In the genomic region with DNA sequence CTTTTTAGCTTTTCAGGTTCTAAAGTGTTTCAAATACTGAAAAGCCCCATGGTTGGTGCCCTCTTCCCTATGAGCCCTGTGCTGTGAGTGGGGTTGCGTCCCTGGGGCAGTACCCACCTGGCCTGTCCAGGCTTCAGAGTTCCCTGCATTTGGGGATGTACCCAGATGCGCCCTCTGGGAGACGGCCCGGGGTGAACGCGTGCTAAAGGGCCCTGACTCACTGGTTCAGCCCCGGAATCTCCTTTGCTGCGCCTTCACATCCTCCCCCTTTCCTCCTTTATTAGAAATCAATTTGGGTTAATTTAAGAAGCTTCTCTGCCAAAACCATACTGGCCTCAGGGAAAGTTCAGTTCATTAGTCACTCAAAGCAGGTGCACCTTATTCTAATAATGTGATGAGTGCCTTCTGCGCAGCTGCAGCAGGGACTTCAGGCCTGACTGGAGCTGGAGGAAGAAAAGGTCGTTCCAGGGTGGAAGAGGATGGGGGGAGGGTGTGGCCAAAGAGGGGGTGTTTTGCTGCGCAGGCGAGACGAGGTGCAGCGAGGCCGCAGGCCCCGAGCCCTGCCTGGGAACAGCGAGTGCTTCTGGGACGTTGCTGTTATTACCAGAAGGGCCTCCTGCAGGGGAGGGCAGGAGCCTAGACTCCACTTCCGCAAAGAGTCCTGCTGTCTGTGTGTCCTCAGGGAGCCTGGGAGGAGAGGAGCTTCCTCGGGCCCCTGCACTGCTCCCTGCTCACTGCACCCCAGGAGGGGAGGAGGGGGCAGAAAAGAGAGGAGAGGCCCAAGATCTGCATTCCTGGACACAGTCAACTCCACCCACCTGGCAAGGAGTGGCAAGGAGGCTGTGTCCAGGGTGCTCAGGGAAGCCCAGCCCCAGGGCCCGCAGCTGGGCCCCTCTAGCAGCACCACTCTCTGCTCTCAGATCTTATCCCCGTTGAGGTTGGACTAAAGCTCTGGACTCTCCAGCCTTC, we compare ENCODE assay signal across 3 cellular contexts.
TF ChIP-seq lines count a peak whose summit lies in the region.

No MANE protein-coding gene starts in this region.

TF ChIP-seq in SK-N-SH, 30 proteins besides CTCF, POLR2A, EP300 and RAD21:
- TF ChIP-seq SIN3A (IDR thresholded peaks at IDR 0.05; ENCODE audit: borderline replicate concordance, low read depth, low read length) (no peak), RFX5 (IDR thresholded peaks at IDR 0.05; ENCODE audit: low read length) (no peak), NFIC (IDR thresholded peaks at IDR 0.05; ENCODE audit: borderline replicate concordance) (no peak), FOXJ3 (CRISPR knock-in tag; IDR thresholded peaks at IDR 0.05) (no peak), GATA2 (CRISPR knock-in tag; IDR thresholded peaks at IDR 0.05) (0 out of 2 replicates have a peak, but pooled peaks have one; percentile 9), RCOR1 (IDR thresholded peaks at IDR 0.05; ENCODE audit: low read length) (peak; percentile 35; the same call in 1 of the 2 replicates)
- TF ChIP-seq, protein P1, sequence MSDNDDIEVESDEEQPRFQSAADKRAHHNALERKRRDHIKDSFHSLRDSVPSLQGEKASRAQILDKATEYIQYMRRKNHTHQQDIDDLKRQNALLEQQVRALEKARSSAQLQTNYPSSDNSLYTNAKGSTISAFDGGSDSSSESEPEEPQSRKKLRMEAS (IDR thresholded peaks at IDR 0.05; ENCODE audit: low read depth), result no peak

TF ChIP-seq in SK-N-SH treated with all-trans-retinoic acid at 6 μM for 48 hours, 23 proteins besides CTCF, POLR2A, EP300 and RAD21 (continues in another document):
- TF ChIP-seq, protein P2, sequence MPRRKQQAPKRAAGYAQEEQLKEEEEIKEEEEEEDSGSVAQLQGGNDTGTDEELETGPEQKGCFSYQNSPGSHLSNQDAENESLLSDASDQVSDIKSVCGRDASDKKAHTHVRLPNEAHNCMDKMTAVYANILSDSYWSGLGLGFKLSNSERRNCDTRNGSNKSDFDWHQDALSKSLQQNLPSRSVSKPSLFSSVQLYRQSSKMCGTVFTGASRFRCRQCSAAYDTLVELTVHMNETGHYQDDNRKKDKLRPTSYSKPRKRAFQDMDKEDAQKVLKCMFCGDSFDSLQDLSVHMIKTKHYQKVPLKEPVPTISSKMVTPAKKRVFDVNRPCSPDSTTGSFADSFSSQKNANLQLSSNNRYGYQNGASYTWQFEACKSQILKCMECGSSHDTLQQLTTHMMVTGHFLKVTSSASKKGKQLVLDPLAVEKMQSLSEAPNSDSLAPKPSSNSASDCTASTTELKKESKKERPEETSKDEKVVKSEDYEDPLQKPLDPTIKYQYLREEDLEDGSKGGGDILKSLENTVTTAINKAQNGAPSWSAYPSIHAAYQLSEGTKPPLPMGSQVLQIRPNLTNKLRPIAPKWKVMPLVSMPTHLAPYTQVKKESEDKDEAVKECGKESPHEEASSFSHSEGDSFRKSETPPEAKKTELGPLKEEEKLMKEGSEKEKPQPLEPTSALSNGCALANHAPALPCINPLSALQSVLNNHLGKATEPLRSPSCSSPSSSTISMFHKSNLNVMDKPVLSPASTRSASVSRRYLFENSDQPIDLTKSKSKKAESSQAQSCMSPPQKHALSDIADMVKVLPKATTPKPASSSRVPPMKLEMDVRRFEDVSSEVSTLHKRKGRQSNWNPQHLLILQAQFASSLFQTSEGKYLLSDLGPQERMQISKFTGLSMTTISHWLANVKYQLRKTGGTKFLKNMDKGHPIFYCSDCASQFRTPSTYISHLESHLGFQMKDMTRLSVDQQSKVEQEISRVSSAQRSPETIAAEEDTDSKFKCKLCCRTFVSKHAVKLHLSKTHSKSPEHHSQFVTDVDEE (CRISPR knock-in tag; IDR thresholded peaks at IDR 0.05), result no peak
- no peak for TF ChIP-seq PPARA (CRISPR knock-in tag; IDR thresholded peaks at IDR 0.05; ENCODE audit: borderline replicate concordance)
- TF ChIP-seq, protein P3, sequence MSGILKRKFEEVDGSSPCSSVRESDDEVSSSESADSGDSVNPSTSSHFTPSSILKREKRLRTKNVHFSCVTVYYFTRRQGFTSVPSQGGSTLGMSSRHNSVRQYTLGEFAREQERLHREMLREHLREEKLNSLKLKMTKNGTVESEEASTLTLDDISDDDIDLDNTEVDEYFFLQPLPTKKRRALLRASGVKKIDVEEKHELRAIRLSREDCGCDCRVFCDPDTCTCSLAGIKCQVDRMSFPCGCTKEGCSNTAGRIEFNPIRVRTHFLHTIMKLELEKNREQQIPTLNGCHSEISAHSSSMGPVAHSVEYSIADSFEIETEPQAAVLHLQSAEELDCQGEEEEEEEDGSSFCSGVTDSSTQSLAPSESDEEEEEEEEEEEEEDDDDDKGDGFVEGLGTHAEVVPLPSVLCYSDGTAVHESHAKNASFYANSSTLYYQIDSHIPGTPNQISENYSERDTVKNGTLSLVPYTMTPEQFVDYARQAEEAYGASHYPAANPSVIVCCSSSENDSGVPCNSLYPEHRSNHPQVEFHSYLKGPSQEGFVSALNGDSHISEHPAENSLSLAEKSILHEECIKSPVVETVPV (CRISPR knock-in tag; IDR thresholded peaks at IDR 0.05), result no peak
- TF ChIP-seq, protein P4, sequence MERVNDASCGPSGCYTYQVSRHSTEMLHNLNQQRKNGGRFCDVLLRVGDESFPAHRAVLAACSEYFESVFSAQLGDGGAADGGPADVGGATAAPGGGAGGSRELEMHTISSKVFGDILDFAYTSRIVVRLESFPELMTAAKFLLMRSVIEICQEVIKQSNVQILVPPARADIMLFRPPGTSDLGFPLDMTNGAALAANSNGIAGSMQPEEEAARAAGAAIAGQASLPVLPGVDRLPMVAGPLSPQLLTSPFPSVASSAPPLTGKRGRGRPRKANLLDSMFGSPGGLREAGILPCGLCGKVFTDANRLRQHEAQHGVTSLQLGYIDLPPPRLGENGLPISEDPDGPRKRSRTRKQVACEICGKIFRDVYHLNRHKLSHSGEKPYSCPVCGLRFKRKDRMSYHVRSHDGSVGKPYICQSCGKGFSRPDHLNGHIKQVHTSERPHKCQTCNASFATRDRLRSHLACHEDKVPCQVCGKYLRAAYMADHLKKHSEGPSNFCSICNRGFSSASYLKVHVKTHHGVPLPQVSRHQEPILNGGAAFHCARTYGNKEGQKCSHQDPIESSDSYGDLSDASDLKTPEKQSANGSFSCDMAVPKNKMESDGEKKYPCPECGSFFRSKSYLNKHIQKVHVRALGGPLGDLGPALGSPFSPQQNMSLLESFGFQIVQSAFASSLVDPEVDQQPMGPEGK (CRISPR knock-in tag; IDR thresholded peaks at IDR 0.05; ENCODE audit: borderline replicate concordance), result no peak
- no peak for TF ChIP-seq SNAI2 (CRISPR knock-in tag; IDR thresholded peaks at IDR 0.05)
- TF ChIP-seq OSR1 (CRISPR knock-in tag; IDR thresholded peaks at IDR 0.05), result no peak
- TF ChIP-seq ZFP3 (CRISPR knock-in tag; IDR thresholded peaks at IDR 0.05), result no peak
- no peak for TF ChIP-seq ISL1 (CRISPR knock-in tag; IDR thresholded peaks at IDR 0.05)
- no peak for TF ChIP-seq ESRRG (CRISPR knock-in tag; IDR thresholded peaks at IDR 0.05)
- TF ChIP-seq ZNF70 (CRISPR knock-in tag; IDR thresholded peaks at IDR 0.05), result no peak
- TF ChIP-seq, protein P5, sequence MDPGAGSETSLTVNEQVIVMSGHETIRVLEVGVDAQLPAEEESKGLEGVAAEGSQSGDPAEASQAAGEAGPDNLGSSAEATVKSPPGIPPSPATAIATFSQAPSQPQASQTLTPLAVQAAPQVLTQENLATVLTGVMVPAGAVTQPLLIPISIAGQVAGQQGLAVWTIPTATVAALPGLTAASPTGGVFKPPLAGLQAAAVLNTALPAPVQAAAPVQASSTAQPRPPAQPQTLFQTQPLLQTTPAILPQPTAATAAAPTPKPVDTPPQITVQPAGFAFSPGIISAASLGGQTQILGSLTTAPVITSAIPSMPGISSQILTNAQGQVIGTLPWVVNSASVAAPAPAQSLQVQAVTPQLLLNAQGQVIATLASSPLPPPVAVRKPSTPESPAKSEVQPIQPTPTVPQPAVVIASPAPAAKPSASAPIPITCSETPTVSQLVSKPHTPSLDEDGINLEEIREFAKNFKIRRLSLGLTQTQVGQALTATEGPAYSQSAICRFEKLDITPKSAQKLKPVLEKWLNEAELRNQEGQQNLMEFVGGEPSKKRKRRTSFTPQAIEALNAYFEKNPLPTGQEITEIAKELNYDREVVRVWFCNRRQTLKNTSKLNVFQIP (CRISPR knock-in tag; IDR thresholded peaks at IDR 0.05; ENCODE audit: borderline replicate concordance, low read depth), result no peak
- TF ChIP-seq TOX (CRISPR knock-in tag; IDR thresholded peaks at IDR 0.05; ENCODE audit: borderline replicate concordance), result no peak
- no peak for TF ChIP-seq ZFP30 (CRISPR knock-in tag; IDR thresholded peaks at IDR 0.05)
- no peak for TF ChIP-seq ARNTL (CRISPR knock-in tag; IDR thresholded peaks at IDR 0.05; ENCODE audit: borderline replicate concordance, low read depth)
- no peak for TF ChIP-seq ZC3H10 (CRISPR knock-in tag; IDR thresholded peaks at IDR 0.05)
- no peak for TF ChIP-seq GLIS3 (CRISPR knock-in tag; IDR thresholded peaks at IDR 0.05)

TF ChIP-seq in WTC11, 78 proteins besides CTCF, POLR2A, EP300 and RAD21 (continued from another document):
- TF ChIP-seq, protein P6, sequence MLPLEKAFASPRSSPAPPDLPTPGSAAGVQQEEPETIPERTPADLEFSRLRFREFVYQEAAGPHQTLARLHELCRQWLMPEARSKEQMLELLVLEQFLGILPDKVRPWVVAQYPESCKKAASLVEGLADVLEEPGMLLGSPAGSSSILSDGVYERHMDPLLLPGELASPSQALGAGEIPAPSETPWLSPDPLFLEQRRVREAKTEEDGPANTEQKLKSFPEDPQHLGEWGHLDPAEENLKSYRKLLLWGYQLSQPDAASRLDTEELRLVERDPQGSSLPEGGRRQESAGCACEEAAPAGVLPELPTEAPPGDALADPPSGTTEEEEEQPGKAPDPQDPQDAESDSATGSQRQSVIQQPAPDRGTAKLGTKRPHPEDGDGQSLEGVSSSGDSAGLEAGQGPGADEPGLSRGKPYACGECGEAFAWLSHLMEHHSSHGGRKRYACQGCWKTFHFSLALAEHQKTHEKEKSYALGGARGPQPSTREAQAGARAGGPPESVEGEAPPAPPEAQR (CRISPR knock-in tag; IDR thresholded peaks at IDR 0.05), result no peak
